21 cellular contexts compared by ENCODE assay signal in genomic region chr9:76400534-76401096, GRCh38. TPM values are rescaled to one million over a fixed set of nuclear protein-coding genes. Genes with fewer than 3 reads are reported as not detected.
DNase-seq lines count a peak whose midpoint lies in the region; ATAC-seq and TF ChIP-seq lines count a peak whose summit lies in the region.
"Had no signal": no experiment of that assay in that cellular context is flagged by ENCODE, and none has a peak within 500 bp of the region (broad histone marks: within the 10 kb centered on the region; RNA-seq: fewer than 3 reads in every experiment).

No MANE protein-coding gene starts in this region.

- no peaks in the 10 kb centered on the region for H3K9me2 ChIP-seq in MM.1S (replicated peaks; ENCODE audit: insufficient read depth, low read length)

- H3K27ac Mint-ChIP-seq in activated naive CD8-positive, alpha-beta T cell treated with anti-CD3 and anti-CD28 coated beads, Interleukin-2, amount 10 ng/mL, durations not matched to agents 7 days and 5 days = peak overlapping the region; percentile 69
- H3K27ac Mint-ChIP-seq in activated naive CD8-positive, alpha-beta T cell treated with anti-CD3 and anti-CD28 coated beads for 36 hours = no peak overlapping the region
- no peak overlapping the region for H3K27ac Mint-ChIP-seq in T-helper 17 cell
- H3K27ac Mint-ChIP-seq: activated naive CD4-positive, alpha-beta T cell treated with anti-CD3 and anti-CD28 coated beads, Interleukin-2, amount 50 U/mL, for 72 hours; neural progenitor cell had no signal

- no peak for DNase-seq in activated naive CD8-positive, alpha-beta T cell treated with anti-CD3 and anti-CD28 coated beads, Interleukin-2, amount 10 ng/mL, durations not matched to agents 7 days and 5 days
- DNase-seq in activated naive CD8-positive, alpha-beta T cell treated with anti-CD3 and anti-CD28 coated beads for 36 hours = no peak
- DNase-seq in T-helper 17 cell (no peak), fibroblast of peridontal ligament (ENCODE audit: extremely low read depth) (peak; percentile 14), smooth muscle cell (lab: John Stamatoyannopoulos, UW; ENCODE audit: unreplicated experiment) (no peak), MM.1S (no peak), dedifferentiated amniotic fluid mesenchymal stem cell (ENCODE audit: extremely low spot score) (no peak)
- DNase-seq: activated CD4-positive, alpha-beta T cell treated with anti-CD3 and anti-CD28 coated beads, Interleukin-2, amount 50 U/mL, for 1 hour; activated T-cell treated with anti-CD3 and anti-CD28 coated beads, Interleukin-2, amount 50 U/mL, for 4 hours; C1 segment of cervical spinal cord; DMS153; gastrocnemius medialis; NCI-H2029 treated with DMSO at 0.1 percent for 48 hours; NK-92 treated with Interleukin-12 subunit alpha and Interleukin-12 subunit beta, amount 100 ng/mL, for 24 hours; RPMI8226; spleen had no signal

- H3F3A ChIP-seq in smooth muscle cell (ENCODE audit: low read depth) (peaks cover 5% of the 10 kb centered on the region), MM.1S (ENCODE audit: insufficient read depth, low read length) (no peaks in the 10 kb centered on the region)

- WGBS in smooth muscle cell (ENCODE audit: low lambda C conversion rate) = 79% methylated on average over 1 of the region's 1 CpG

- no peaks in the 10 kb centered on the region for H4K20me1 ChIP-seq in smooth muscle cell (ENCODE audit: low read depth)
- no peaks in the 10 kb centered on the region for H4K20me1 ChIP-seq in MM.1S (ENCODE audit: insufficient read depth, low read length)

- H3K36me3 ChIP-seq in smooth muscle cell (ENCODE audit: low read depth) (no peaks in the 10 kb centered on the region), MM.1S (replicated peaks; ENCODE audit: insufficient read depth, low read length) (no peaks in the 10 kb centered on the region)
- H3K36me3 ChIP-seq: gastrocnemius medialis, neural progenitor cell, spleen, suprapubic skin had no signal

- H3K36me3 Mint-ChIP-seq in activated naive CD8-positive, alpha-beta T cell treated with anti-CD3 and anti-CD28 coated beads, Interleukin-2, amount 10 ng/mL, durations not matched to agents 7 days and 5 days = no peaks in the 10 kb centered on the region
- no peaks in the 10 kb centered on the region for H3K36me3 Mint-ChIP-seq in activated naive CD8-positive, alpha-beta T cell treated with anti-CD3 and anti-CD28 coated beads for 36 hours
- peaks cover 3% of the 10 kb centered on the region for H3K36me3 Mint-ChIP-seq in T-helper 17 cell (ENCODE audit: low read depth)
- H3K36me3 Mint-ChIP-seq: activated naive CD4-positive, alpha-beta T cell treated with anti-CD3 and anti-CD28 coated beads, Interleukin-2, amount 50 U/mL, for 72 hours; neural progenitor cell had no signal

- no peak overlapping the region for H3K4me3 Mint-ChIP-seq in activated naive CD8-positive, alpha-beta T cell treated with anti-CD3 and anti-CD28 coated beads, Interleukin-2, amount 10 ng/mL, durations not matched to agents 7 days and 5 days
- no peak overlapping the region for H3K4me3 Mint-ChIP-seq in activated naive CD8-positive, alpha-beta T cell treated with anti-CD3 and anti-CD28 coated beads for 36 hours
- peak overlapping the region; percentile 43 for H3K4me3 Mint-ChIP-seq in T-helper 17 cell
- H3K4me3 Mint-ChIP-seq: activated T-cell treated with anti-CD3 and anti-CD28 coated beads, Interleukin-2, amount 50 U/mL, for 4 hours; neural progenitor cell had no signal

- peaks cover 21% of the 10 kb centered on the region for H3K4me1 Mint-ChIP-seq in activated naive CD8-positive, alpha-beta T cell treated with anti-CD3 and anti-CD28 coated beads, Interleukin-2, amount 10 ng/mL, durations not matched to agents 7 days and 5 days
- H3K4me1 Mint-ChIP-seq in activated naive CD8-positive, alpha-beta T cell treated with anti-CD3 and anti-CD28 coated beads for 36 hours = peaks cover 20% of the 10 kb centered on the region
- H3K4me1 Mint-ChIP-seq in T-helper 17 cell = peaks cover 23% of the 10 kb centered on the region

- H3K4me3 ChIP-seq in smooth muscle cell (no peak overlapping the region), MM.1S (ENCODE audit: low read length) (no peak overlapping the region)
- H3K4me3 ChIP-seq: gastrocnemius medialis, neural progenitor cell, spleen, suprapubic skin had no signal

- POLR2A ChIA-PET in activated naive CD8-positive, alpha-beta T cell treated with anti-CD3 and anti-CD28 coated beads, Interleukin-2, amount 10 ng/mL, durations not matched to agents 7 days and 5 days (lab: Charles Lee) = no interaction called here

- H3K4me2 ChIP-seq in smooth muscle cell (no peak overlapping the region), MM.1S (ENCODE audit: low read depth, low read length) (no peak overlapping the region)
- H3K4me2 ChIP-seq: neural progenitor cell had no signal

- no peaks in the 10 kb centered on the region for H3K9me3 ChIP-seq in T-helper 17 cell (ENCODE audit: control insufficient read depth, low read length, poor library complexity, severe bottlenecking)
- H3K9me3 ChIP-seq in smooth muscle cell (replicated peaks; ENCODE audit: low read depth) = no peaks in the 10 kb centered on the region
- H3K9me3 ChIP-seq in MM.1S (replicated peaks; ENCODE audit: insufficient read depth, low read length) = no peaks in the 10 kb centered on the region
- H3K9me3 ChIP-seq: gastrocnemius medialis, spleen, suprapubic skin had no signal

- peak; percentile 51 for ATAC-seq in activated naive CD8-positive, alpha-beta T cell treated with anti-CD3 and anti-CD28 coated beads, Interleukin-2, amount 10 ng/mL, durations not matched to agents 7 days and 5 days (ENCODE audit: low read depth)
- ATAC-seq in T-helper 17 cell (no peak), GM18907 (IDR thresholded peaks at IDR 0.05; ENCODE audit: unreplicated experiment) (no peak)
- ATAC-seq: activated T-cell treated with anti-CD3 and anti-CD28 coated beads, Interleukin-2, amount 50 U/mL, for 4 hours; gastrocnemius medialis had no signal

- H3K27me3 ChIP-seq in smooth muscle cell (ENCODE audit: low read depth) = no peaks in the 10 kb centered on the region
- no peaks in the 10 kb centered on the region for H3K27me3 ChIP-seq in MM.1S (replicated peaks; ENCODE audit: insufficient read depth, low read length)
- H3K27me3 ChIP-seq: gastrocnemius medialis, neural progenitor cell, spleen, suprapubic skin had no signal

- no peak overlapping the region for H2AFZ ChIP-seq in smooth muscle cell (ENCODE audit: low read depth)
- H2AFZ ChIP-seq in MM.1S (ENCODE audit: low read length) = no peak overlapping the region
- H2AFZ ChIP-seq: neural progenitor cell had no signal

- no peaks in the 10 kb centered on the region for H3K79me2 ChIP-seq in smooth muscle cell (ENCODE audit: low read depth)
- H3K79me2 ChIP-seq in MM.1S (ENCODE audit: low read length) = no peaks in the 10 kb centered on the region

- H3K27me3 Mint-ChIP-seq in activated naive CD8-positive, alpha-beta T cell treated with anti-CD3 and anti-CD28 coated beads, Interleukin-2, amount 10 ng/mL, durations not matched to agents 7 days and 5 days = no peaks in the 10 kb centered on the region
- peaks cover 5% of the 10 kb centered on the region for H3K27me3 Mint-ChIP-seq in activated naive CD8-positive, alpha-beta T cell treated with anti-CD3 and anti-CD28 coated beads for 36 hours
- no peaks in the 10 kb centered on the region for H3K27me3 Mint-ChIP-seq in T-helper 17 cell

- H3K27ac ChIP-seq in smooth muscle cell (ENCODE audit: low read depth) = peak overlapping the region; percentile 64
- no peak overlapping the region for H3K27ac ChIP-seq in MM.1S (ENCODE audit: low read length)
- H3K27ac ChIP-seq: gastrocnemius medialis, HL-60, neural progenitor cell, spleen, suprapubic skin had no signal

- no peak overlapping the region for H3K9ac ChIP-seq in smooth muscle cell (ENCODE audit: low read depth)
- H3K9ac ChIP-seq in MM.1S (ENCODE audit: low read length) = no peak overlapping the region
- H3K9ac ChIP-seq: neural progenitor cell had no signal

- no peaks in the 10 kb centered on the region for H3K4me1 ChIP-seq in smooth muscle cell (ENCODE audit: low read depth)
- H3K4me1 ChIP-seq in MM.1S (ENCODE audit: low read length) = peaks cover 4% of the 10 kb centered on the region; the same call in 1 of the 2 replicates
- H3K4me1 ChIP-seq: neural progenitor cell had no signal

- TF ChIP-seq CTCF in smooth muscle cell (IDR thresholded peaks at IDR 0.05; ENCODE audit: borderline replicate concordance, insufficient read depth, poor library complexity, severe bottlenecking) (no peak), MM.1S (IDR thresholded peaks at IDR 0.05; ENCODE audit: low read length) (no peak)

- H3K9me3 Mint-ChIP-seq in activated naive CD8-positive, alpha-beta T cell treated with anti-CD3 and anti-CD28 coated beads, Interleukin-2, amount 10 ng/mL, durations not matched to agents 7 days and 5 days = no peaks in the 10 kb centered on the region
- H3K9me3 Mint-ChIP-seq in activated naive CD8-positive, alpha-beta T cell treated with anti-CD3 and anti-CD28 coated beads for 36 hours = no peaks in the 10 kb centered on the region
- H3K9me3 Mint-ChIP-seq: activated naive CD4-positive, alpha-beta T cell treated with anti-CD3 and anti-CD28 coated beads, Interleukin-2, amount 50 U/mL, for 72 hours; activated T-cell treated with anti-CD3 and anti-CD28 coated beads, Interleukin-2, amount 50 U/mL, for 4 hours; neural progenitor cell had no signal

RNA-seq across cellular contexts. Expression of gene RFK, which starts 6.4 kb away (rescaled TPM):
- total RNA-seq in activated naive CD8-positive, alpha-beta T cell treated with anti-CD3 and anti-CD28 coated beads, Interleukin-2, amount 10 ng/mL, durations not matched to agents 7 days and 5 days = 10 to 100 TPM; 12.8 to 13.9 TPM
- total RNA-seq in activated naive CD8-positive, alpha-beta T cell treated with anti-CD3 and anti-CD28 coated beads for 36 hours = 10 to 100 TPM; 11.3 to 11.9 TPM
- total RNA-seq in T-helper 17 cell = 1 to 10 TPM; 8.9 to 9.8 TPM
- total RNA-seq in smooth muscle cell = 22.8 and 25.2 TPM in 2 replicates
- 14.2 and 18.3 TPM in 2 replicates for polyA plus RNA-seq in smooth muscle cell

RNA-seq across cellular contexts. Expression of gene GCNT1, which starts 58.4 kb away (rescaled TPM):
- 10 to 100 TPM; 10.9 to 11.1 TPM for total RNA-seq in activated naive CD8-positive, alpha-beta T cell treated with anti-CD3 and anti-CD28 coated beads, Interleukin-2, amount 10 ng/mL, durations not matched to agents 7 days and 5 days
- 1 to 10 TPM; 4.3 to 5.4 TPM for total RNA-seq in activated naive CD8-positive, alpha-beta T cell treated with anti-CD3 and anti-CD28 coated beads for 36 hours
- total RNA-seq in T-helper 17 cell (1 to 10 TPM; 6.4 to 9.0 TPM), smooth muscle cell (7.1 and 17.2 TPM in 2 replicates)
- polyA plus RNA-seq in smooth muscle cell = 4.9 and 5.6 TPM in 2 replicates
